1 cellular context compared by ENCODE assay signal in genomic region chr3:11509175-11510000, GRCh38.
A peak's percentile ranks its signal among the peaks of the same experiment; 100 is the strongest.
TF ChIP-seq lines count a peak whose summit lies in the region.

No MANE protein-coding gene starts in this region.

TF ChIP-seq in HEK293, 187 proteins besides CTCF, POLR2A, EP300 and RAD21 (continued from another document and continues in another):
- TF ChIP-seq YY1 (tag by site-specific recombination; IDR thresholded peaks at IDR 0.05) (peak; percentile 15; the same call in 1 of the 2 replicates), ZNF398 (tag by site-specific recombination; IDR thresholded peaks at IDR 0.05) (no peak; the same call in none of the 2 replicates), ZNF548 (tag by site-specific recombination; IDR thresholded peaks at IDR 0.05) (no peak), ZNF114 (tag by site-specific recombination; IDR thresholded peaks at IDR 0.05) (no peak), ZNF140 (tag by site-specific recombination; IDR thresholded peaks at IDR 0.05) (no peak), MEIS1 (CRISPR knock-in tag; IDR thresholded peaks at IDR 0.05; ENCODE audit: borderline replicate concordance) (no peak), ZNF624 (tag by site-specific recombination; IDR thresholded peaks at IDR 0.05) (no peak), ZNF701 (tag by site-specific recombination; IDR thresholded peaks at IDR 0.05) (no peak), ZNF664 (tag by site-specific recombination; IDR thresholded peaks at IDR 0.05) (no peak), MZF1 (tag by site-specific recombination; IDR thresholded peaks at IDR 0.05; ENCODE audit: borderline replicate concordance) (no peak), ZNF211 (tag by site-specific recombination; IDR thresholded peaks at IDR 0.05; ENCODE audit: low read depth) (no peak), OVOL3 (tag by site-specific recombination; IDR thresholded peaks at IDR 0.05) (peak; percentile 81), ZNF621 (tag by site-specific recombination; IDR thresholded peaks at IDR 0.05) (no peak), ZNF837 (tag by site-specific recombination; IDR thresholded peaks at IDR 0.05) (no peak), ZNF302 (tag by site-specific recombination; IDR thresholded peaks at IDR 0.05; ENCODE audit: low read depth) (no peak), ATF2 (tag by site-specific recombination; IDR thresholded peaks at IDR 0.05; ENCODE audit: low read depth) (peak; percentile 74; the same call in 1 of the 2 replicates), KLF8 (tag by site-specific recombination; IDR thresholded peaks at IDR 0.05) (no peak), ZNF639 (tag by site-specific recombination; IDR thresholded peaks at IDR 0.05) (peak; percentile 45; the same call in 1 of the 2 replicates), TRIM28 (IDR thresholded peaks at IDR 0.05; ENCODE audit: borderline replicate concordance, low read length) (no peak), ZNF514 (tag by site-specific recombination; IDR thresholded peaks at IDR 0.05) (no peak), ZNF626 (tag by site-specific recombination; IDR thresholded peaks at IDR 0.05) (peak; percentile 51; the same call in 1 of the 2 replicates), PRDM10 (tag by site-specific recombination; IDR thresholded peaks at IDR 0.05) (peak; percentile 57), ZNF776 (tag by site-specific recombination; IDR thresholded peaks at IDR 0.05; ENCODE audit: borderline replicate concordance) (no peak), ZNF426 (tag by site-specific recombination; IDR thresholded peaks at IDR 0.05) (no peak), ZNF670 (tag by site-specific recombination; IDR thresholded peaks at IDR 0.05; ENCODE audit: low read depth) (no peak), RBAK (tag by site-specific recombination; IDR thresholded peaks at IDR 0.05) (no peak), GLIS2 (tag by site-specific recombination; IDR thresholded peaks at IDR 0.05) (0 out of 2 replicates have a peak, but pooled peaks have one; percentile 21), SP3 (tag by site-specific recombination; IDR thresholded peaks at IDR 0.05) (no peak), YY2 (tag by site-specific recombination; IDR thresholded peaks at IDR 0.05) (no peak), GLI4 (tag by site-specific recombination; IDR thresholded peaks at IDR 0.05) (no peak), ZNF18 (tag by site-specific recombination; IDR thresholded peaks at IDR 0.05) (peak; percentile 75; the same call in 1 of the 2 replicates), GFI1B (tag by site-specific recombination; IDR thresholded peaks at IDR 0.05) (no peak), ZNF221 (tag by site-specific recombination; IDR thresholded peaks at IDR 0.05; ENCODE audit: borderline replicate concordance) (no peak), ZNF530 (tag by site-specific recombination; IDR thresholded peaks at IDR 0.05; ENCODE audit: low read depth) (no peak), ZNF157 (tag by site-specific recombination; IDR thresholded peaks at IDR 0.05) (no peak), BCL11B (tag by site-specific recombination; IDR thresholded peaks at IDR 0.05; ENCODE audit: low read depth) (no peak), ZNF37A (tag by site-specific recombination; IDR thresholded peaks at IDR 0.05) (no peak), ZNF274 (IDR thresholded peaks at IDR 0.05; ENCODE audit: low read length) (no peak), ZNF274 (tag by site-specific recombination; IDR thresholded peaks at IDR 0.05; ENCODE audit: borderline replicate concordance) (no peak), ZNF571 (tag by site-specific recombination; IDR thresholded peaks at IDR 0.05) (no peak), ZNF133 (tag by site-specific recombination; IDR thresholded peaks at IDR 0.05) (no peak), WT1 (tag by site-specific recombination; IDR thresholded peaks at IDR 0.05) (peak; percentile 80), ZNF366 (tag by site-specific recombination; conservative IDR thresholded peaks at IDR 0.05) (peak; percentile 63; the same call in 1 of the 2 replicates), ZNF202 (tag by site-specific recombination; IDR thresholded peaks at IDR 0.05; ENCODE audit: borderline replicate concordance) (no peak), MYNN (tag by site-specific recombination; IDR thresholded peaks at IDR 0.05; ENCODE audit: borderline replicate concordance) (0 out of 2 replicates have a peak, but pooled peaks have one; percentile 33), TCF7L2 (IDR thresholded peaks at IDR 0.05; ENCODE audit: borderline replicate concordance, low read depth, low read length) (peak; percentile 8; the same call in 1 of the 2 replicates), ZBTB21 (tag by site-specific recombination; IDR thresholded peaks at IDR 0.05) (peak; percentile 80), ELK4 (IDR thresholded peaks at IDR 0.05; ENCODE audit: borderline replicate concordance, low read depth, low read length) (no peak), HOXD13 (CRISPR knock-in tag; IDR thresholded peaks at IDR 0.05; ENCODE audit: borderline replicate concordance) (no peak), GLI2 (tag by site-specific recombination; IDR thresholded peaks at IDR 0.05; ENCODE audit: borderline replicate concordance, low read depth) (peak; percentile 57; the same call in 1 of the 2 replicates), ZNF214 (tag by site-specific recombination; IDR thresholded peaks at IDR 0.05; ENCODE audit: borderline replicate concordance) (no peak), ZNF560 (tag by site-specific recombination; IDR thresholded peaks at IDR 0.05; ENCODE audit: borderline replicate concordance) (no peak), SCRT1 (tag by site-specific recombination; IDR thresholded peaks at IDR 0.05; ENCODE audit: borderline replicate concordance) (peak; percentile 86), ZNF768 (tag by site-specific recombination; IDR thresholded peaks at IDR 0.05) (no peak), INSM2 (tag by site-specific recombination; IDR thresholded peaks at IDR 0.05) (peak; percentile 80)
- TF ChIP-seq, protein P1, sequence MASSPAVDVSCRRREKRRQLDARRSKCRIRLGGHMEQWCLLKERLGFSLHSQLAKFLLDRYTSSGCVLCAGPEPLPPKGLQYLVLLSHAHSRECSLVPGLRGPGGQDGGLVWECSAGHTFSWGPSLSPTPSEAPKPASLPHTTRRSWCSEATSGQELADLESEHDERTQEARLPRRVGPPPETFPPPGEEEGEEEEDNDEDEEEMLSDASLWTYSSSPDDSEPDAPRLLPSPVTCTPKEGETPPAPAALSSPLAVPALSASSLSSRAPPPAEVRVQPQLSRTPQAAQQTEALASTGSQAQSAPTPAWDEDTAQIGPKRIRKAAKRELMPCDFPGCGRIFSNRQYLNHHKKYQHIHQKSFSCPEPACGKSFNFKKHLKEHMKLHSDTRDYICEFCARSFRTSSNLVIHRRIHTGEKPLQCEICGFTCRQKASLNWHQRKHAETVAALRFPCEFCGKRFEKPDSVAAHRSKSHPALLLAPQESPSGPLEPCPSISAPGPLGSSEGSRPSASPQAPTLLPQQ (tag by site-specific recombination; IDR thresholded peaks at IDR 0.05), result peak; percentile 97
- TF ChIP-seq, protein P2, sequence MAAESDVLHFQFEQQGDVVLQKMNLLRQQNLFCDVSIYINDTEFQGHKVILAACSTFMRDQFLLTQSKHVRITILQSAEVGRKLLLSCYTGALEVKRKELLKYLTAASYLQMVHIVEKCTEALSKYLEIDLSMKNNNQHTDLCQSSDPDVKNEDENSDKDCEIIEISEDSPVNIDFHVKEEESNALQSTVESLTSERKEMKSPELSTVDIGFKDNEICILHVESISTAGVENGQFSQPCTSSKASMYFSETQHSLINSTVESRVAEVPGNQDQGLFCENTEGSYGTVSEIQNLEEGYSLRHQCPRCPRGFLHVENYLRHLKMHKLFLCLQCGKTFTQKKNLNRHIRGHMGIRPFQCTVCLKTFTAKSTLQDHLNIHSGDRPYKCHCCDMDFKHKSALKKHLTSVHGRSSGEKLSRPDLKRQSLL (tag by site-specific recombination; IDR thresholded peaks at IDR 0.05), result no peak
